8 cellular contexts compared by ENCODE assay signal in the genomic region with DNA sequence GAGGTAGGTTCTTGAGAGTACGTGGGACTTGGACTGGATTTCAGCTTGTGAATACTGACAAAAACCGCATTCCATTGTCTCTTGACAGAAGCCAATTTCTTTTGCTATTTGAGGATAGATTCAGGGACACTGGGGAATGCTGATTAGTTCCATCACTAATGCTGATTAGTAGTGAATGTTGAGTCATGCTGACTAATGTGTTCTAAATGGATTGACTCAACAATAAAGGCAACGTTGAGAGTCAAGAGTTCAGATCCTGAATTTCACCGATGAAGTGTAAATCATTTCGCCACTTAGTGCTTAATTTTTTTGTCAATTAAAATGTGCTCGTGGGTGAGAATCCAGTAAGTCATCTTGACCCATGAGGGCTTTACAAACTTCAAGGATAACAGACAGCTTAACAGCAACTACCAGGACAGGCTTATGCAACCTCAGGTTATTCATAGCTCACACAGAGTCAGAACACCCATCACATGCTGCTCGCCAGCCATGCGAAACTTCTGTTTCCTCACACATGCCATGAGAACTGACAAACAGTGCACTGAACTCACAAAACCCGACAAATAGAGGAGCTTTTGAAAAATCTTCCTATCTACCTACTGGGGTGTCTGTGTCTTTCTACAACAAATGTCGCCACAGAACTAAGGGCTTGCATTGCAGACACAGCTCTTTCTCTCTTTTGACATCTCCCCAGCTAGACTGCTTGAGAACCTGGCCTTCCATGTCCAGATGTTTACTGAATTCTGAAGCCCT.
DNase-seq lines count a peak whose midpoint lies in the region; ATAC-seq and TF ChIP-seq lines count a peak whose summit lies in the region.

No MANE protein-coding gene starts in this region.

- intact Hi-C loops in left colon (cut with DNase I, micrococcal nuclease), result no loop called here

- H3K27me3 Mint-ChIP-seq in brain, result peaks cover 5% of the 10 kb centered on the region

- peak; percentile 81 for ATAC-seq in GM19372 (IDR thresholded peaks at IDR 0.05; ENCODE audit: low read depth, unreplicated experiment)
- ATAC-seq in HG03521 (IDR thresholded peaks at IDR 0.05; ENCODE audit: unreplicated experiment), result peak; percentile 69
- ATAC-seq in left colon, result peak; percentile 31

- H3K9me3 Mint-ChIP-seq in brain, result no peaks in the 10 kb centered on the region

- no peaks in the 10 kb centered on the region for H3K36me3 Mint-ChIP-seq in brain

- peak overlapping the region in 3 of 5 experiments; percentile 56 to 84 (median 77) for H3K27ac Mint-ChIP-seq in brain

- TF ChIP-seq CTCF in brain (conservative IDR thresholded peaks at IDR 0.05), result no peak

- DNase-seq in AG08396 (ENCODE audit: low spot score) (peak; percentile 28), left colon (peak; percentile 25 to 56), superior temporal gyrus (ENCODE audit: extremely low spot score) (peak; percentile 41), DMS53 (lab: John Stamatoyannopoulos, UW) (no peak), NCI-H128 (lab: John Stamatoyannopoulos, UW; ENCODE audit: unreplicated experiment) (no peak)

- peak overlapping the region in 2 of 5 experiments; percentile 23 to 32 for H3K4me3 Mint-ChIP-seq in brain

- peaks cover 50% of the 10 kb centered on the region for H3K4me1 Mint-ChIP-seq in brain

Comparison
In these comparisons a context has a peak if more than half of its experiments do, and no peak if none do; other contexts are left out.
1. DNase-seq: peak in AG08396 (single experiment), left colon (2 of 2) and superior temporal gyrus (single experiment); none in DMS53 (single experiment) and NCI-H128 (single experiment).
2. ATAC-seq: peak in every context shown above with its lines; median percentile 81 in GM19372; 69 in HG03521; 31 in left colon.